In the genomic region with DNA sequence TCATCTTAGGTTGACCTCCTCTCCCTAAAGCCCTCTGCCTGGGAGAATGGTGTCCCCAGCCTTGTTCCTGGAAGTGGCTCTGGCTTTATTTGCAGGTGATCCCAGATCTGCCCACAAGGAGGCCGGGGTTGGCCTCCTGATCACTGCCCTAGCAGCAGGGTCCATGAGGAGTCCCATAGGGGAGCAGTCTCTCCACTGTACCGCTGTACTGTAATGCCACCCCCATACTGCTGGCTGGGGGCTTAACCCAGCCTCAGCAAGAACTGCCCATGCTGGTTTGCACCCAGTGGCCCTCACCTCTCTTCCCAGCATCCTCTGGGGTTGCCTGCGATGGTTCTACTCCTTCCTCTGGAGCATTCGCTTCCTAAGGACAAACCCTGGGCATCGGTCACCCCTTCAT, we compare ENCODE assay signal across 10 cellular contexts. TPM values are rescaled to one million over a fixed set of nuclear protein-coding genes. Genes with fewer than 3 reads are reported as not detected.
DNase-seq lines count a peak whose midpoint lies in the region; ATAC-seq and TF ChIP-seq lines count a peak whose summit lies in the region.
"Had no signal": no experiment of that assay in that cellular context is flagged by ENCODE, and none has a peak within 500 bp of the region (broad histone marks: within the 10 kb centered on the region; RNA-seq: fewer than 3 reads in every experiment).

No MANE protein-coding gene starts in this region.

- no peak for ATAC-seq in activated CD4-positive, CD25-positive, alpha-beta regulatory T cell treated with anti-CD3 and anti-CD28 coated beads, Interleukin-2, amount 50 U/mL, for 24 hours

- DNase-seq in M059J (ENCODE audit: low read depth) (peak; percentile 23), NCI-H345 (lab: John Stamatoyannopoulos, UW) (no peak), NCI-H510A (lab: John Stamatoyannopoulos, UW) (no peak)
- no peak for DNase-seq in activated naive CD4-positive, alpha-beta T cell (lab: John Stamatoyannopoulos, UW)
- DNase-seq: activated B cell treated with CpG ODN at 0.5 μM for 24 hours, NCI-H2081 treated with DMSO at 0.1 percent for 48 hours had no signal

- peaks cover 17% of the 10 kb centered on the region for H3K36me3 ChIP-seq in neutrophil

- TF ChIP-seq CTCF in GM12873 (IDR thresholded peaks at IDR 0.05; ENCODE audit: insufficient read depth, low read depth, low read length, missing control alignments): peak; percentile 50
- no peak for TF ChIP-seq CTCF in neutrophil (IDR thresholded peaks at IDR 0.05)

- H3K27me3 ChIP-seq in neutrophil: no peaks in the 10 kb centered on the region

- no peaks in the 10 kb centered on the region for H3K9me3 ChIP-seq in neutrophil

- H3K27ac ChIP-seq in cingulate gyrus (ENCODE audit: low read depth, low read length) (peak overlapping the region; percentile 63), neutrophil (peak overlapping the region; percentile 82)

- H3K4me3 ChIP-seq in neutrophil (ENCODE audit: low read depth in 1 of 2, low read length in 1 of 2): peak overlapping the region in 1 of 2 experiments; percentile 24

- H3K4me1 ChIP-seq in neutrophil (ENCODE audit: control insufficient read depth in 1 of 2, insufficient read depth in 1 of 2, low read depth in 1 of 2, low read length in 1 of 2): peaks cover 62 to 67% of the 10 kb centered on the region in 2 experiments

RNA-seq across cellular contexts. Expression of gene PSME3IP1, which starts 39.1 kb away (rescaled TPM):
- 123 and 147 TPM in 2 replicates for total RNA-seq in M059J (2014; rRNA removed; shearing (Covaris generic))

RNA-seq across cellular contexts. Expression of gene RSPRY1, which starts 39.4 kb away (rescaled TPM):
- total RNA-seq in M059J (2014; rRNA removed; shearing (Covaris generic)): 27.8 and 34.9 TPM in 2 replicates

RNA-seq across cellular contexts. Expression of gene CPNE2, which starts 54.4 kb away (rescaled TPM):
- 27.5 and 34.3 TPM in 2 replicates for total RNA-seq in M059J (2014; rRNA removed; shearing (Covaris generic))
